28 cellular contexts compared by ENCODE assay signal in the genomic region with DNA sequence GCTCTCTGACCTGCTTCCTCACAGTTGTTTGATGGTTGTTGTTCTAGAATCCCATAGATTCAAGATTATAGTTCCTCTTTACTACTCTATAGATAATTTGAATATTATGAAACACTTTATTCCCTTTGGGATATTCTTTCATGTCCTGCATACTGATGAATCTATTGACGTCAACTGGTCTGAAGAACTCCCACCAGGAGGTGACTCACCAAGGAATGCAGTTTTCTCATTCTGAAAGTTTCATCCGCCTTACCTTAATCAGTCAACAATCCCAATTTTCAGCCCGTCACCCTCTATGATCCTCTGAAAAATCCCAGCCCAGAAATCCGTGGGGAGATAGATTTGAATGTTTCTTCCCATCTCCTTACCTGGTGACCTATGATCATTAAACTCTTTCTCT.
DNase-seq lines count a peak whose midpoint lies in the region; ATAC-seq and TF ChIP-seq lines count a peak whose summit lies in the region.
"Had no signal": no experiment of that assay in that cellular context is flagged by ENCODE, and none has a peak within 500 bp of the region (broad histone marks: within the 10 kb centered on the region; RNA-seq: fewer than 3 reads in every experiment).

No MANE protein-coding gene starts in this region.

- POLR2A ChIA-PET in CD8-positive, alpha-beta T cell (lab: Charles Lee), result no interaction called here

- no peak overlapping the region for H3K27ac Mint-ChIP-seq in CD8-positive, alpha-beta T cell
- H3K27ac Mint-ChIP-seq: activated CD4-positive, alpha-beta T cell treated with anti-CD3 and anti-CD28 coated beads for 36 hours; activated CD8-positive, alpha-beta T cell treated with anti-CD3 and anti-CD28 coated beads, Interleukin-2, amount 10 ng/mL, durations not matched to agents 7 days and 5 days; activated T-helper 2 cell treated with anti-CD3 and anti-CD28 coated beads, Interferon-gamma antibody, Interleukin-2, Interleukin-4, amounts not matched to agents 10 μg/mL and 5 μg/mL and 100 μg/mL, durations not matched to agents 14 hours and 24 hours and 36 hours had no signal

- ATAC-seq in CD8-positive, alpha-beta T cell, result no peak
- ATAC-seq in HG02885 (IDR thresholded peaks at IDR 0.05; ENCODE audit: poor library complexity, unreplicated experiment), result no peak
- ATAC-seq: activated CD4-positive, alpha-beta T cell treated with anti-CD3 and anti-CD28 coated beads for 36 hours; activated CD8-positive, alpha-beta T cell treated with anti-CD3 and anti-CD28 coated beads, Interleukin-2, amount 10 ng/mL, durations not matched to agents 7 days and 5 days; activated naive CD4-positive, alpha-beta T cell treated with anti-CD3 and anti-CD28 coated beads, Interleukin-2, amount 50 U/mL, for 72 hours; heart left ventricle; psoas muscle; stimulated activated naive CD8-positive, alpha-beta T cell treated with anti-CD3 and anti-CD28 coated beads, Interleukin-15, Interleukin-2, amounts not matched to agents 100 U/mL and 50 U/mL, for 24 hours had no signal

- TF ChIP-seq CTCF in fibroblast of mammary gland (conservative IDR thresholded peaks at IDR 0.05; ENCODE audit: control insufficient read depth, insufficient read depth, low read depth, low read length), result no peak
- no peak for TF ChIP-seq CTCF in CD8-positive, alpha-beta T cell (IDR thresholded peaks at IDR 0.05)

- no peaks in the 10 kb centered on the region for H3K36me3 ChIP-seq in CD8-positive, alpha-beta T cell (ENCODE audit: insufficient read depth, low read length)
- H3K36me3 ChIP-seq: heart left ventricle, MG63, sigmoid colon, thoracic aorta, uterus had no signal

- DNase-seq in M059J (ENCODE audit: low read depth) (peak; percentile 4), amniotic epithelial cell (ENCODE audit: low read depth) (peak; percentile 0), fibroblast of mammary gland (ENCODE audit: low read depth) (peak; percentile 0), non-pigmented ciliary epithelial cell (ENCODE audit: low read depth) (peak; percentile 31), A172 (ENCODE audit: low spot score) (no peak), middle frontal gyrus (ENCODE audit: extremely low spot score, low spot score) (no peak)
- no peak for DNase-seq in CD8-positive, alpha-beta T cell
- DNase-seq: activated CD4-positive, alpha-beta T cell treated with anti-CD3 and anti-CD28 coated beads for 36 hours; activated CD8-positive, alpha-beta T cell treated with anti-CD3 and anti-CD28 coated beads, Interleukin-2, amount 10 ng/mL, durations not matched to agents 7 days and 5 days; aorta; Calu3; heart left ventricle; MG63; NCI-H1417 treated with DMSO at 0.1 percent for 48 hours; NCI-H2081; NCI-H345; nucleus accumbens; psoas muscle; sigmoid colon; SK-N-SH; stimulated activated naive CD8-positive, alpha-beta T cell treated with anti-CD3 and anti-CD28 coated beads, Interleukin-15, Interleukin-2, amounts not matched to agents 100 U/mL and 50 U/mL, for 24 hours; T-helper 2 cell; uterus had no signal

- H3K27me3 Mint-ChIP-seq in CD8-positive, alpha-beta T cell (ENCODE audit: low read depth), result no peaks in the 10 kb centered on the region
- H3K27me3 Mint-ChIP-seq: activated CD4-positive, alpha-beta T cell treated with anti-CD3 and anti-CD28 coated beads for 36 hours had no signal

- no peaks in the 10 kb centered on the region for H3K4me1 Mint-ChIP-seq in CD8-positive, alpha-beta T cell (ENCODE audit: low read depth)
- H3K4me1 Mint-ChIP-seq: activated CD4-positive, alpha-beta T cell treated with anti-CD3 and anti-CD28 coated beads for 36 hours had no signal

- no peak overlapping the region for H3K27ac ChIP-seq in CD8-positive, alpha-beta T cell (ENCODE audit: low read depth, low read length)
- H3K27ac ChIP-seq: C4-2B, heart left ventricle, psoas muscle, sigmoid colon, thoracic aorta, uterus had no signal

- intact Hi-C loops in CD8-positive, alpha-beta T cell (cut with DNase I, micrococcal nuclease), result no loop called here

- no peaks in the 10 kb centered on the region for H3K9me3 ChIP-seq in CD8-positive, alpha-beta T cell (ENCODE audit: low read length)
- H3K9me3 ChIP-seq: heart left ventricle, MG63, psoas muscle, sigmoid colon, SK-N-SH, thoracic aorta, uterus had no signal

- H3K36me3 Mint-ChIP-seq in CD8-positive, alpha-beta T cell, result no peaks in the 10 kb centered on the region
- H3K36me3 Mint-ChIP-seq: activated naive CD4-positive, alpha-beta T cell treated with anti-CD3 and anti-CD28 coated beads, Interleukin-2, amount 50 U/mL, for 72 hours had no signal

- H3K9me3 Mint-ChIP-seq in CD8-positive, alpha-beta T cell, result peaks cover 2% of the 10 kb centered on the region

- H3K4me3 ChIP-seq in fibroblast of mammary gland (ENCODE audit: control insufficient read depth, low read depth, low read length), result no peak overlapping the region
- no peak overlapping the region for H3K4me3 ChIP-seq in CD8-positive, alpha-beta T cell (ENCODE audit: low read depth, low read length)
- H3K4me3 ChIP-seq: heart left ventricle, MG63, psoas muscle, sigmoid colon, thoracic aorta, uterus had no signal

- no peak overlapping the region for H3K4me3 Mint-ChIP-seq in CD8-positive, alpha-beta T cell
- H3K4me3 Mint-ChIP-seq: activated CD4-positive, alpha-beta T cell treated with anti-CD3 and anti-CD28 coated beads for 36 hours; activated CD8-positive, alpha-beta T cell treated with anti-CD3 and anti-CD28 coated beads, Interleukin-2, amount 10 ng/mL, durations not matched to agents 7 days and 5 days had no signal

- no peaks in the 10 kb centered on the region for H3K27me3 ChIP-seq in CD8-positive, alpha-beta T cell (ENCODE audit: insufficient read depth, low read length)
- H3K27me3 ChIP-seq: heart left ventricle, MG63, sigmoid colon, uterus had no signal

- CTCF ChIA-PET in CD8-positive, alpha-beta T cell (lab: Charles Lee), result no interaction called here

- no peaks in the 10 kb centered on the region for H3K4me1 ChIP-seq in CD8-positive, alpha-beta T cell (ENCODE audit: insufficient read depth, low read length)
- H3K4me1 ChIP-seq: heart left ventricle, psoas muscle, sigmoid colon, uterus had no signal

Comparison
In these comparisons a context has a peak if more than half of its experiments do, and no peak if none do; other contexts are left out.
1. DNase-seq: peak in M059J (single experiment), amniotic epithelial cell (single experiment), fibroblast of mammary gland (single experiment) and non-pigmented ciliary epithelial cell (single experiment); none in CD8-positive, alpha-beta T cell (0 of 7), A172 (single experiment) and middle frontal gyrus (single experiment).